ENCODE assay signal across 1 cellular context in genomic region chr1:45769261-45769932, GRCh38.
TF ChIP-seq lines count a peak whose summit lies in the region.

No MANE protein-coding gene starts in this region.

TF ChIP-seq in K562, 482 proteins besides CTCF, POLR2A, EP300 and RAD21 (continued from another document and continues in another):
- TF ChIP-seq TSHZ1 (CRISPR knock-in tag; IDR thresholded peaks at IDR 0.05) (no peak), CBFA2T3 (IDR thresholded peaks at IDR 0.05) (peak; percentile 12; the same call in 1 of the 2 replicates), TBP (optimal IDR thresholded peaks at IDR 0.05; ENCODE audit: low read depth, low read length) (no peak), TGIF2 (CRISPR knock-in tag; IDR thresholded peaks at IDR 0.05) (no peak), XRCC4 (IDR thresholded peaks at IDR 0.05; ENCODE audit: extremely low read depth, insufficient read depth, insufficient read length) (no peak), MYC (IDR thresholded peaks at IDR 0.05; ENCODE audit: low read depth, low read length) (0 out of 2 replicates have a peak, but pooled peaks have one; percentile 35), MYC (CRISPR knock-in tag; IDR thresholded peaks at IDR 0.05; ENCODE audit: borderline replicate concordance, low read depth) (no peak), NFATC3 (IDR thresholded peaks at IDR 0.05) (no peak), CREB1 (IDR thresholded peaks at IDR 0.05) (no peak), CREB1 (CRISPR knock-in tag; IDR thresholded peaks at IDR 0.05) (no peak), HINFP (tag; conservative IDR thresholded peaks at IDR 0.05; ENCODE audit: low read depth) (no peak), THRAP3 (IDR thresholded peaks at IDR 0.05; ENCODE audit: borderline replicate concordance) (no peak), NR1H2 (CRISPR knock-in tag; IDR thresholded peaks at IDR 0.05) (no peak), TARDBP (IDR thresholded peaks at IDR 0.05) (no peak), CEBPZ (IDR thresholded peaks at IDR 0.05; ENCODE audit: borderline replicate concordance, low read depth, low read length) (no peak), ARID1B (IDR thresholded peaks at IDR 0.05) (0 out of 2 replicates have a peak, but pooled peaks have one; percentile 13), SIN3A (IDR thresholded peaks at IDR 0.05; ENCODE audit: borderline replicate concordance in 2 of 2, control insufficient read depth in 1 of 2, low read depth in 2 of 2, low read length in 2 of 2) (no peak), U2AF1 (optimal IDR thresholded peaks at IDR 0.05; ENCODE audit: low read depth, low read length) (no peak), ZNF354B (CRISPR knock-in tag; IDR thresholded peaks at IDR 0.05) (no peak), EP400 (IDR thresholded peaks at IDR 0.05) (peak; percentile 23; the same call in 1 of the 2 replicates), GATAD2A (IDR thresholded peaks at IDR 0.05) (no peak), ZNF445 (CRISPR knock-in tag; IDR thresholded peaks at IDR 0.05; ENCODE audit: low read depth) (no peak), MAZ (CRISPR knock-in tag; conservative IDR thresholded peaks at IDR 0.05 in 1 of 2, IDR thresholded peaks at IDR 0.05 in 1 of 2) (no peak), COPS2 (conservative IDR thresholded peaks at IDR 0.05) (no peak), GTF2F1 (IDR thresholded peaks at IDR 0.05; ENCODE audit: low read depth, low read length) (no peak), ZNF184 (CRISPR knock-in tag; IDR thresholded peaks at IDR 0.05) (no peak), ZBTB1 (CRISPR knock-in tag; IDR thresholded peaks at IDR 0.05; ENCODE audit: borderline replicate concordance, low read depth) (no peak), NFIC (IDR thresholded peaks at IDR 0.05) (no peak), ILK (tag; IDR thresholded peaks at IDR 0.05; ENCODE audit: borderline replicate concordance, low read depth) (no peak), FOXA3 (CRISPR knock-in tag; conservative IDR thresholded peaks at IDR 0.05 in 1 of 2, IDR thresholded peaks at IDR 0.05 in 1 of 2) (no peak), ZC3H8 (IDR thresholded peaks at IDR 0.05) (no peak), FOSL1 (tag; conservative IDR thresholded peaks at IDR 0.05) (no peak), CREBBP (IDR thresholded peaks at IDR 0.05; ENCODE audit: low read depth, low read length) (no peak), PRDM10 (IDR thresholded peaks at IDR 0.05; ENCODE audit: partially characterized antibody) (no peak)
- TF ChIP-seq, protein P1, sequence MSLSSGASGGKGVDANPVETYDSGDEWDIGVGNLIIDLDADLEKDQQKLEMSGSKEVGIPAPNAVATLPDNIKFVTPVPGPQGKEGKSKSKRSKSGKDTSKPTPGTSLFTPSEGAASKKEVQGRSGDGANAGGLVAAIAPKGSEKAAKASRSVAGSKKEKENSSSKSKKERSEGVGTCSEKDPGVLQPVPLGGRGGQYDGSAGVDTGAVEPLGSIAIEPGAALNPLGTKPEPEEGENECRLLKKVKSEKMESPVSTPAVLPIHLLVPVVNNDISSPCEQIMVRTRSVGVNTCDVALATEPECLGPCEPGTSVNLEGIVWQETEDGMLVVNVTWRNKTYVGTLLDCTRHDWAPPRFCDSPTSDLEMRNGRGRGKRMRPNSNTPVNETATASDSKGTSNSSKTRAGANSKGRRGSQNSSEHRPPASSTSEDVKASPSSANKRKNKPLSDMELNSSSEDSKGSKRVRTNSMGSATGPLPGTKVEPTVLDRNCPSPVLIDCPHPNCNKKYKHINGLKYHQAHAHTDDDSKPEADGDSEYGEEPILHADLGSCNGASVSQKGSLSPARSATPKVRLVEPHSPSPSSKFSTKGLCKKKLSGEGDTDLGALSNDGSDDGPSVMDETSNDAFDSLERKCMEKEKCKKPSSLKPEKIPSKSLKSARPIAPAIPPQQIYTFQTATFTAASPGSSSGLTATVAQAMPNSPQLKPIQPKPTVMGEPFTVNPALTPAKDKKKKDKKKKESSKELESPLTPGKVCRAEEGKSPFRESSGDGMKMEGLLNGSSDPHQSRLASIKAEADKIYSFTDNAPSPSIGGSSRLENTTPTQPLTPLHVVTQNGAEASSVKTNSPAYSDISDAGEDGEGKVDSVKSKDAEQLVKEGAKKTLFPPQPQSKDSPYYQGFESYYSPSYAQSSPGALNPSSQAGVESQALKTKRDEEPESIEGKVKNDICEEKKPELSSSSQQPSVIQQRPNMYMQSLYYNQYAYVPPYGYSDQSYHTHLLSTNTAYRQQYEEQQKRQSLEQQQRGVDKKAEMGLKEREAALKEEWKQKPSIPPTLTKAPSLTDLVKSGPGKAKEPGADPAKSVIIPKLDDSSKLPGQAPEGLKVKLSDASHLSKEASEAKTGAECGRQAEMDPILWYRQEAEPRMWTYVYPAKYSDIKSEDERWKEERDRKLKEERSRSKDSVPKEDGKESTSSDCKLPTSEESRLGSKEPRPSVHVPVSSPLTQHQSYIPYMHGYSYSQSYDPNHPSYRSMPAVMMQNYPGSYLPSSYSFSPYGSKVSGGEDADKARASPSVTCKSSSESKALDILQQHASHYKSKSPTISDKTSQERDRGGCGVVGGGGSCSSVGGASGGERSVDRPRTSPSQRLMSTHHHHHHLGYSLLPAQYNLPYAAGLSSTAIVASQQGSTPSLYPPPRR (CRISPR knock-in tag; IDR thresholded peaks at IDR 0.05; ENCODE audit: borderline replicate concordance), result no peak
- TF ChIP-seq, protein P2, sequence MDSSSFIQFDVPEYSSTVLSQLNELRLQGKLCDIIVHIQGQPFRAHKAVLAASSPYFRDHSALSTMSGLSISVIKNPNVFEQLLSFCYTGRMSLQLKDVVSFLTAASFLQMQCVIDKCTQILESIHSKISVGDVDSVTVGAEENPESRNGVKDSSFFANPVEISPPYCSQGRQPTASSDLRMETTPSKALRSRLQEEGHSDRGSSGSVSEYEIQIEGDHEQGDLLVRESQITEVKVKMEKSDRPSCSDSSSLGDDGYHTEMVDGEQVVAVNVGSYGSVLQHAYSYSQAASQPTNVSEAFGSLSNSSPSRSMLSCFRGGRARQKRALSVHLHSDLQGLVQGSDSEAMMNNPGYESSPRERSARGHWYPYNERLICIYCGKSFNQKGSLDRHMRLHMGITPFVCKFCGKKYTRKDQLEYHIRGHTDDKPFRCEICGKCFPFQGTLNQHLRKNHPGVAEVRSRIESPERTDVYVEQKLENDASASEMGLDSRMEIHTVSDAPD (CRISPR knock-in tag; IDR thresholded peaks at IDR 0.05), result no peak
- TF ChIP-seq, protein P3, sequence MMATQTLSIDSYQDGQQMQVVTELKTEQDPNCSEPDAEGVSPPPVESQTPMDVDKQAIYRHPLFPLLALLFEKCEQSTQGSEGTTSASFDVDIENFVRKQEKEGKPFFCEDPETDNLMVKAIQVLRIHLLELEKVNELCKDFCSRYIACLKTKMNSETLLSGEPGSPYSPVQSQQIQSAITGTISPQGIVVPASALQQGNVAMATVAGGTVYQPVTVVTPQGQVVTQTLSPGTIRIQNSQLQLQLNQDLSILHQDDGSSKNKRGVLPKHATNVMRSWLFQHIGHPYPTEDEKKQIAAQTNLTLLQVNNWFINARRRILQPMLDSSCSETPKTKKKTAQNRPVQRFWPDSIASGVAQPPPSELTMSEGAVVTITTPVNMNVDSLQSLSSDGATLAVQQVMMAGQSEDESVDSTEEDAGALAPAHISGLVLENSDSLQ (IDR thresholded peaks at IDR 0.05), result no peak
- TF ChIP-seq, protein P4, sequence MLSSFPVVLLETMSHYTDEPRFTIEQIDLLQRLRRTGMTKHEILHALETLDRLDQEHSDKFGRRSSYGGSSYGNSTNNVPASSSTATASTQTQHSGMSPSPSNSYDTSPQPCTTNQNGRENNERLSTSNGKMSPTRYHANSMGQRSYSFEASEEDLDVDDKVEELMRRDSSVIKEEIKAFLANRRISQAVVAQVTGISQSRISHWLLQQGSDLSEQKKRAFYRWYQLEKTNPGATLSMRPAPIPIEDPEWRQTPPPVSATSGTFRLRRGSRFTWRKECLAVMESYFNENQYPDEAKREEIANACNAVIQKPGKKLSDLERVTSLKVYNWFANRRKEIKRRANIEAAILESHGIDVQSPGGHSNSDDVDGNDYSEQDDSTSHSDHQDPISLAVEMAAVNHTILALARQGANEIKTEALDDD (IDR thresholded peaks at IDR 0.05), result 0 out of 2 replicates have a peak, but pooled peaks have one; percentile 8
- TF ChIP-seq, protein P5, sequence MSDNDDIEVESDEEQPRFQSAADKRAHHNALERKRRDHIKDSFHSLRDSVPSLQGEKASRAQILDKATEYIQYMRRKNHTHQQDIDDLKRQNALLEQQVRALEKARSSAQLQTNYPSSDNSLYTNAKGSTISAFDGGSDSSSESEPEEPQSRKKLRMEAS (CRISPR knock-in tag; IDR thresholded peaks at IDR 0.05), result 0 out of 2 replicates have a peak, but pooled peaks have one; percentile 38
